10 cellular contexts compared by ENCODE assay signal in the genomic region with DNA sequence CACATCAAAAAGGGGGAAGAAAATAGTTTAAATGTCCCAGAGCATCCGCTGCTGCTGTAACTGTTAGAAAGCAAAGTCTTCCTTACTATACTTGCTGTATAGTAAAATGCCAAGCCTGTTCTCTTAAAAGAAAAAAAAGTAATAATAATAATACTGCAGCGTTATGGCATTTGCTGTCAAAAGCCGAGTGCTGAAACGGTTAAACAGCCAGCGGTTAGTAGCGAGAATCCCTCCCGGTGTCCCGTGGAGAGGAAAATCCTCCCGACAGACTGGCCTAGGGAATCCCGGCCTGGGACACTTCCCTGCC. TPM values are rescaled to one million over a fixed set of nuclear protein-coding genes. Genes with fewer than 3 reads are reported as not detected.
DNase-seq lines count a peak whose midpoint lies in the region; ATAC-seq, FAIRE-seq and TF ChIP-seq lines count a peak whose summit lies in the region.
"Had no signal": no experiment of that assay in that cellular context is flagged by ENCODE, and none has a peak within 500 bp of the region (broad histone marks: within the 10 kb centered on the region; RNA-seq: fewer than 3 reads in every experiment).

No MANE protein-coding gene starts in this region.

- POLR2A ChIA-PET in A549 (lab: Yijun Ruan, JAX): interaction anchor here (0.9 to 2.9 kb wide), 2 partner anchors 105 to 176 kb away, joined by 4 to 29 read pairs; no protein-coding TSS in a partner anchor

- peak overlapping the region; percentile 47 for H3K9ac ChIP-seq in HUES6 (ENCODE audit: low read length)

- CTCF ChIA-PET in A549 (lab: Yijun Ruan, JAX): interaction anchor here (1.0 to 4.8 kb wide), 10 partner anchors 8 to 577 kb away, joined by 3 to 25 read pairs (median 6); a partner anchor contains a TSS

- H3K4me3 ChIP-seq in A549 (peak overlapping the region; percentile 59), HUES6 (ENCODE audit: low read depth, low read length) (peak overlapping the region; percentile 65), muscle layer of duodenum (ENCODE audit: low read depth in 1 of 2, low read length in 2 of 2) (peak overlapping the region; percentile 72 to 79)

- no peak for TF ChIP-seq EP300 in A549 (IDR thresholded peaks at IDR 0.05)

- ATAC-seq in A549: no peak
- no peak for ATAC-seq in GM18868 (IDR thresholded peaks at IDR 0.05; ENCODE audit: unreplicated experiment)

- H3K4me1 ChIP-seq in A549 (peaks cover 45% of the 10 kb centered on the region), HUES6 (ENCODE audit: control insufficient read depth, insufficient read depth, low read length) (peaks cover 16% of the 10 kb centered on the region), muscle layer of duodenum (ENCODE audit: control insufficient read depth in 1 of 2, insufficient read depth in 2 of 2, low read length in 2 of 2) (peaks cover 29 to 48% of the 10 kb centered on the region in 2 donors)

- H3K27me3 ChIP-seq in HUES6 (ENCODE audit: control insufficient read depth, insufficient read depth, low read length) (peaks cover 67% of the 10 kb centered on the region), muscle layer of duodenum (ENCODE audit: low read depth, low read length) (peaks cover 11% of the 10 kb centered on the region)

- 3% methylated on average over 10 of the region's 10 CpGs for WGBS in A549 (ENCODE audit: missing lambda C conversion rate)

- DNase-seq in A549 (ENCODE audit: low read depth in 1 of 2, low spot score in 1 of 2): peak in 1 of 2 experiments; percentile 26
- DNase-seq in cerebellar cortex (ENCODE audit: low spot score): peak; percentile 44
- no peak for DNase-seq in UCSD-AML1 (lab: John Stamatoyannopoulos, UW; ENCODE audit: unreplicated experiment)
- DNase-seq in C1 segment of cervical spinal cord (lab: John Stamatoyannopoulos, UW): no peak
- DNase-seq in posterior vena cava (ENCODE audit: low spot score): no peak
- DNase-seq: activated effector memory CD4-positive, alpha-beta T cell treated with Interleukin-2 at 50 U/mL for 16 hours; stimulated activated CD4-positive, alpha-beta T cell treated with anti-CD3 and anti-CD28 coated beads, Interleukin-2, amount 100 ng/mL, for 48 hours had no signal

- H3K9me3 ChIP-seq in A549: no peaks in the 10 kb centered on the region
- no peaks in the 10 kb centered on the region for H3K9me3 ChIP-seq in HUES6 (ENCODE audit: control insufficient read depth, insufficient read depth, low read depth, low read length)
- H3K9me3 ChIP-seq in muscle layer of duodenum (ENCODE audit: control insufficient read depth in 1 of 2, low read length in 2 of 2): no peaks in the 10 kb centered on the region

- H3K27ac ChIP-seq in A549: peak overlapping the region; percentile 88 to 89
- H3K27ac ChIP-seq in HUES6 (ENCODE audit: low read depth, low read length): no peak overlapping the region
- peak overlapping the region; percentile 91 for H3K27ac ChIP-seq in muscle layer of duodenum (ENCODE audit: low read length)

- TF ChIP-seq POLR2A in A549 (IDR thresholded peaks at IDR 0.05; ENCODE audit: low read length): no peak

- H3K4me2 ChIP-seq in A549: peak overlapping the region; percentile 93

- intact Hi-C loops in posterior vena cava (cut with DNase I): loop anchor here in 1 of 2 donors (10.0 kb wide), 1 partner anchor 117 kb away; no protein-coding TSS in a partner anchor

- no peak for TF ChIP-seq RAD21 in A549 (conservative IDR thresholded peaks at IDR 0.05 in 1 of 2, IDR thresholded peaks at IDR 0.05 in 1 of 2)

- H3K36me3 ChIP-seq in HUES6 (ENCODE audit: control insufficient read depth, insufficient read depth, low read length): no peaks in the 10 kb centered on the region
- peaks cover 0 to 10% of the 10 kb centered on the region in 2 donors for H3K36me3 ChIP-seq in muscle layer of duodenum (ENCODE audit: control insufficient read depth in 1 of 2, insufficient read depth in 2 of 2, low read length in 2 of 2)

- TF ChIP-seq CTCF in A549 (IDR thresholded peaks at IDR 0.05): no peak

- FAIRE-seq in A549 (lab: Jason Lieb, UNC): no peak

TF ChIP-seq in A549, 52 proteins besides CTCF, POLR2A, EP300 and RAD21:
- TF ChIP-seq ZFP36 (IDR thresholded peaks at IDR 0.05; ENCODE audit: borderline replicate concordance, partially characterized antibody) (no peak), SMC3 (IDR thresholded peaks at IDR 0.05) (no peak), MYC (IDR thresholded peaks at IDR 0.05; ENCODE audit: borderline replicate concordance, low read length) (no peak), FOSB (CRISPR knock-in tag; IDR thresholded peaks at IDR 0.05) (no peak), NPAS2 (CRISPR knock-in tag; IDR thresholded peaks at IDR 0.05; ENCODE audit: borderline replicate concordance) (no peak), FOSL2 (IDR thresholded peaks at IDR 0.05) (no peak), FOSL2 (CRISPR knock-in tag; IDR thresholded peaks at IDR 0.05) (no peak), EHMT2 (IDR thresholded peaks at IDR 0.05; ENCODE audit: low read depth) (no peak), POLR2AphosphoS2 (conservative IDR thresholded peaks at IDR 0.05; ENCODE audit: low read length) (no peak), HDAC2 (IDR thresholded peaks at IDR 0.05) (no peak), BHLHE40 (IDR thresholded peaks at IDR 0.05; ENCODE audit: low read depth, low read length) (no peak), RFX5 (IDR thresholded peaks at IDR 0.05) (no peak), KDM1A (IDR thresholded peaks at IDR 0.05; ENCODE audit: low read depth) (no peak), HOXB13 (CRISPR knock-in tag; IDR thresholded peaks at IDR 0.05; ENCODE audit: low read depth) (no peak), CHD4 (IDR thresholded peaks at IDR 0.05; ENCODE audit: borderline replicate concordance) (no peak)
- TF ChIP-seq, protein P1, sequence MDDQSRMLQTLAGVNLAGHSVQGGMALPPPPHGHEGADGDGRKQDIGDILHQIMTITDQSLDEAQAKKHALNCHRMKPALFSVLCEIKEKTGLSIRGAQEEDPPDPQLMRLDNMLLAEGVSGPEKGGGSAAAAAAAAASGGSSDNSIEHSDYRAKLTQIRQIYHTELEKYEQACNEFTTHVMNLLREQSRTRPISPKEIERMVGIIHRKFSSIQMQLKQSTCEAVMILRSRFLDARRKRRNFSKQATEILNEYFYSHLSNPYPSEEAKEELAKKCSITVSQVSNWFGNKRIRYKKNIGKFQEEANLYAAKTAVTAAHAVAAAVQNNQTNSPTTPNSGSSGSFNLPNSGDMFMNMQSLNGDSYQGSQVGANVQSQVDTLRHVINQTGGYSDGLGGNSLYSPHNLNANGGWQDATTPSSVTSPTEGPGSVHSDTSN (IDR thresholded peaks at IDR 0.05): no peak
- TF ChIP-seq, protein P2, sequence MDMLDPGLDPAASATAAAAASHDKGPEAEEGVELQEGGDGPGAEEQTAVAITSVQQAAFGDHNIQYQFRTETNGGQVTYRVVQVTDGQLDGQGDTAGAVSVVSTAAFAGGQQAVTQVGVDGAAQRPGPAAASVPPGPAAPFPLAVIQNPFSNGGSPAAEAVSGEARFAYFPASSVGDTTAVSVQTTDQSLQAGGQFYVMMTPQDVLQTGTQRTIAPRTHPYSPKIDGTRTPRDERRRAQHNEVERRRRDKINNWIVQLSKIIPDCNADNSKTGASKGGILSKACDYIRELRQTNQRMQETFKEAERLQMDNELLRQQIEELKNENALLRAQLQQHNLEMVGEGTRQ (IDR thresholded peaks at IDR 0.05): no peak
TF ChIP-seq in A549: peak in this region for 0.

RNA-seq across cellular contexts. Expression of a gene that starts 19.5 kb away (rescaled TPM):
- polyA plus RNA-seq in A549 (2011; rRNA removed): 1.6 and 2.4 TPM in 2 replicates
- polyA plus RNA-seq in A549 (2012; cell fraction: cytosol; rRNA removed): 0.81 and 1.2 TPM in 2 replicates
- 1.7 and 1.8 TPM in 2 replicates for polyA plus RNA-seq in A549 (2012; cell fraction: nucleus; rRNA removed)
- polyA plus RNA-seq in A549 (2017; fragmentation: RNase III; extraction: RNeasy Plus Mini Kit Qiagen cat#74134 plus additional on column Dnase treatment): 0.75 to 0.99 TPM (median 0.75 TPM) in 3 replicates
- 1.4 and 2.4 TPM in 2 replicates for polyA minus RNA-seq in A549 (2011; rRNA and poly(A)+ RNA removed)
- total RNA-seq in posterior vena cava: 10 to 100 TPM in 1 of 2 donors, 1 to 10 TPM in 1; 4.4 to 11.8 TPM
